Comparison of ENCODE assay signal across 11 cellular contexts in genomic region chr19:4124638-4125037, GRCh38. TPM values are rescaled to one million over a fixed set of nuclear protein-coding genes. Genes with fewer than 3 reads are reported as not detected.
DNase-seq lines count a peak whose midpoint lies in the region; ATAC-seq, FAIRE-seq and TF ChIP-seq lines count a peak whose summit lies in the region.
"Had no signal": no experiment of that assay in that cellular context is flagged by ENCODE, and none has a peak within 500 bp of the region (broad histone marks: within the 10 kb centered on the region; RNA-seq: fewer than 3 reads in every experiment).

No MANE protein-coding gene starts in this region.

- H3K79me2 ChIP-seq in H9 (ENCODE audit: insufficient read depth, low read length) (peaks cover 10% of the 10 kb centered on the region; the same call in 1 of the 2 replicates), fibroblast of lung (ENCODE audit: control insufficient read depth, insufficient read depth, low read length) (peaks cover 29% of the 10 kb centered on the region)

- ATAC-seq in RWPE2 (ENCODE audit: low read depth): no peak
- ATAC-seq in gastrocnemius medialis: no peak
- no peak for ATAC-seq in GM21526 (IDR thresholded peaks at IDR 0.05; ENCODE audit: low FRiP score, unreplicated experiment)
- no peak for ATAC-seq in GM18907 (IDR thresholded peaks at IDR 0.05; ENCODE audit: unreplicated experiment)

- DNase-seq in H9: no peak
- DNase-seq in RWPE2 (ENCODE audit: low spot score): no peak
- DNase-seq in fibroblast of lung (ENCODE audit: low read depth in 2 of 2): peak in 1 of 2 donors; percentile 2
- no peak for DNase-seq in gastrocnemius medialis
- DNase-seq in stimulated activated CD4-positive, alpha-beta T cell treated with anti-CD3 and anti-CD28 coated beads, Interleukin-4, amount 100 ng/mL, for 24 hours: no peak
- DNase-seq in H54 (ENCODE audit: insufficient read length, low spot score): no peak

- FAIRE-seq in H54 (lab: Jason Lieb, UNC): no peak

- H3T11ph ChIP-seq in H9 (ENCODE audit: low read length): no peak overlapping the region

- in situ Hi-C loops in gastrocnemius medialis (cut with MboI; ENCODE audit: low sequenced_read_pairs in 4 of 4): loop anchor here in 1 of 4 donors (25.0 kb wide), 1 partner anchor 112 kb away; the partner anchor contains the start of gene PIAS4

- H3K79me1 ChIP-seq in H9 (ENCODE audit: insufficient read depth, low read depth, low read length, poor library complexity, severe bottlenecking): peaks cover 7% of the 10 kb centered on the region

- H2BK12ac ChIP-seq in H9 (ENCODE audit: insufficient read length, low read depth, low read length): no peak overlapping the region

- no peaks in the 10 kb centered on the region; a peak in 2 of 5 replicates for H3K9me3 Mint-ChIP-seq in H9

- H3K9ac ChIP-seq in H9 (ENCODE audit: extremely low read depth, insufficient read length, low read length): no peak overlapping the region
- H3K9ac ChIP-seq in fibroblast of lung (ENCODE audit: insufficient read depth, low read length): no peak overlapping the region

- H2BK120ac ChIP-seq in H9 (ENCODE audit: low read depth, low read length, poor library complexity, severe bottlenecking): no peak overlapping the region

- no peak overlapping the region for H4K8ac ChIP-seq in H9 (replicated peaks; ENCODE audit: insufficient read length, low read depth, low read length)

- H3K18ac ChIP-seq in H9 (ENCODE audit: insufficient read length, low read depth, low read length): no peak overlapping the region

- H4K5ac ChIP-seq in H9 (ENCODE audit: insufficient read length, low read depth, low read length): no peak overlapping the region

- no peak overlapping the region for H3K23ac ChIP-seq in H9 (ENCODE audit: insufficient read length, low read depth, low read length)

- no peak overlapping the region for H3K56ac ChIP-seq in H9 (ENCODE audit: insufficient read length, low read depth, low read length)

- peaks cover 3% of the 10 kb centered on the region; the same call in 1 of the 2 replicates for H3K27me3 Mint-ChIP-seq in H9 (ENCODE audit: low read depth)

- TF ChIP-seq POLR2A in gastrocnemius medialis (IDR thresholded peaks at IDR 0.05) (no peak), H54 (IDR thresholded peaks at IDR 0.05; ENCODE audit: low read depth, low read length) (no peak)

- H3K27me3 ChIP-seq in H9 (ENCODE audit: insufficient read depth, low read length) (no peaks in the 10 kb centered on the region), RWPE2 (ENCODE audit: insufficient read depth, poor library complexity, severe bottlenecking) (no peaks in the 10 kb centered on the region), fibroblast of lung (ENCODE audit: control insufficient read depth, insufficient read depth, low read length) (no peaks in the 10 kb centered on the region), gastrocnemius medialis (no peaks in the 10 kb centered on the region)

- H3K36me3 ChIP-seq in RWPE2 (ENCODE audit: low read depth) (peaks cover 4% of the 10 kb centered on the region; the same call in 1 of the 2 replicates), fibroblast of lung (ENCODE audit: control insufficient read depth, insufficient read depth, low read length) (peaks cover 2% of the 10 kb centered on the region), gastrocnemius medialis (no peaks in the 10 kb centered on the region)

- intact Hi-C loops in gastrocnemius medialis (cut with DNase I; ENCODE audit: low total_unique reads): loop anchor here (1.0 to 5.0 kb wide), 5 partner anchors 58 to 140 kb away; partner anchors contain the start of genes ANKRD24, EEF2, PIAS4 and SIRT6

- no peak overlapping the region for H2BK15ac ChIP-seq in H9 (ENCODE audit: low read depth, low read length)

- peaks cover 12 to 14% of the 10 kb centered on the region in 2 experiments for H3K4me1 Mint-ChIP-seq in H9

- H2AFZ ChIP-seq in H9 (ENCODE audit: low read length) (no peak overlapping the region), fibroblast of lung (ENCODE audit: low read length) (peak overlapping the region; percentile 39)

- H2BK5ac ChIP-seq in H9 (ENCODE audit: insufficient read length, low read length): no peak overlapping the region

- H4K20me1 ChIP-seq in H9 (ENCODE audit: control insufficient read depth, insufficient read depth, insufficient read length) (no peaks in the 10 kb centered on the region), fibroblast of lung (ENCODE audit: control insufficient read depth, extremely low read depth, insufficient read depth, low read length) (no peaks in the 10 kb centered on the region)

- peak overlapping the region in 1 of 3 experiments; percentile 28; a peak in 1 of 7 replicates for H3K27ac Mint-ChIP-seq in H9

- H3K4me2 ChIP-seq in H9 (ENCODE audit: insufficient read depth, insufficient read length, low read length) (peak overlapping the region; percentile 54), fibroblast of lung (ENCODE audit: extremely low read depth, insufficient read depth, low read length) (peak overlapping the region; percentile 95)

- H3K4me1 ChIP-seq in H9 (ENCODE audit: insufficient read depth, low read length) (peaks cover 2% of the 10 kb centered on the region; the same call in 1 of the 2 replicates), RWPE2 (ENCODE audit: insufficient read depth, poor library complexity, severe bottlenecking) (no peaks in the 10 kb centered on the region), fibroblast of lung (ENCODE audit: control insufficient read depth, extremely low read depth, insufficient read depth, low read length) (peaks cover 6% of the 10 kb centered on the region), gastrocnemius medialis (peaks cover 8 to 17% of the 10 kb centered on the region in 2 donors)

- peak overlapping the region; percentile 68 for H3K4me3 ChIP-seq in RWPE2 (ENCODE audit: severe bottlenecking)
- H3K4me3 ChIP-seq in fibroblast of lung (replicated peaks in 1 of 4; ENCODE audit: control extremely low read depth in 1 of 4, insufficient read depth in 1 of 4, low read depth in 3 of 4, low read length in 4 of 4): peak overlapping the region in 2 of 4 experiments; percentile 69 to 79
- peak overlapping the region; percentile 78 to 98 (median 90) for H3K4me3 ChIP-seq in gastrocnemius medialis

- peaks cover 11% of the 10 kb centered on the region for H3K23me2 ChIP-seq in H9 (ENCODE audit: insufficient read length, low read depth, low read length, poor library complexity, severe bottlenecking)

- H3K9me3 ChIP-seq in H9 (ENCODE audit: control insufficient read depth, low read depth, low read length) (no peaks in the 10 kb centered on the region), RWPE2 (ENCODE audit: severe bottlenecking) (no peaks in the 10 kb centered on the region), fibroblast of lung (ENCODE audit: control insufficient read depth, insufficient read depth, low read depth, low read length) (no peaks in the 10 kb centered on the region), gastrocnemius medialis (no peaks in the 10 kb centered on the region)

- H3K27ac ChIP-seq in H9 (ENCODE audit: insufficient read length, low read depth, low read length) (no peak overlapping the region), RWPE2 (ENCODE audit: poor library complexity, severe bottlenecking) (peak overlapping the region; percentile 62), fibroblast of lung (ENCODE audit: insufficient read depth, low read length) (no peak overlapping the region), gastrocnemius medialis (peak overlapping the region; percentile 77 to 86 (median 82))

- H2AK5ac ChIP-seq in H9 (ENCODE audit: insufficient read length, low read length): no peak overlapping the region

- H4K91ac ChIP-seq in H9 (ENCODE audit: insufficient read length, low read depth, low read length): no peak overlapping the region

- H3K4ac ChIP-seq in H9 (ENCODE audit: low read depth, low read length): no peak overlapping the region

- peak overlapping the region; percentile 68 to 79 for H3K4me3 Mint-ChIP-seq in H9

- no peak overlapping the region for H2BK20ac ChIP-seq in H9 (ENCODE audit: low read depth, low read length, poor library complexity, severe bottlenecking)

- no CpG with 5 or more reads among the region's 8 CpGs for WGBS in H9 (ENCODE audit: extremely low coverage, insufficient read length, low lambda C conversion rate)

- TF ChIP-seq CTCF in H9 (conservative IDR thresholded peaks at IDR 0.05) (no peak), RWPE2 (IDR thresholded peaks at IDR 0.05; ENCODE audit: poor library complexity, severe bottlenecking) (no peak), fibroblast of lung (conservative IDR thresholded peaks at IDR 0.05 in 1 of 2, IDR thresholded peaks at IDR 0.05 in 1 of 2; ENCODE audit: low read depth in 1 of 2, low read length in 2 of 2) (no peak), gastrocnemius medialis (IDR thresholded peaks at IDR 0.05 in 4 of 5, conservative IDR thresholded peaks at IDR 0.05 in 1 of 5) (no peak)

- H3K14ac ChIP-seq in H9 (ENCODE audit: insufficient read depth, low read length): no peak overlapping the region

- peaks cover 2 to 10% (median 8%) of the 10 kb centered on the region in 3 experiments; a peak in 5 of 7 replicates for H3K36me3 Mint-ChIP-seq in H9 (ENCODE audit: insufficient read depth in 1 of 3, low read depth in 3 of 3)

RNA-seq across cellular contexts. Expression of gene MAP2K2, which starts 0.7 kb away (rescaled TPM):
- total RNA-seq in H9 (2021): 167 and 169 TPM in 2 replicates
- 159 and 177 TPM in 2 replicates for total RNA-seq in fibroblast of lung
- 61.6 and 100 TPM in 2 replicates for polyA plus RNA-seq in fibroblast of lung
- polyA plus RNA-seq in fibroblast of lung (2012): 140 and 227 TPM in 2 replicates
- polyA minus RNA-seq in fibroblast of lung (ENCODE audit: low replicate concordance): 149 and 158 TPM in 2 replicates
- total RNA-seq in gastrocnemius medialis: 100 to 1,000 TPM; 101 to 207 (median 138) TPM

RNA-seq across cellular contexts. Expression of gene CREB3L3, which starts 28.8 kb away (rescaled TPM):
- total RNA-seq in H9 (2021): 0.15 TPM in 1 of 2 replicates, not detected in the other
- total RNA-seq in fibroblast of lung: 0.17 TPM in 1 of 2 replicates, not detected in the other
- polyA plus RNA-seq in fibroblast of lung: not detected in 2 replicates
- polyA plus RNA-seq in fibroblast of lung (2012): not detected in 2 replicates
- not detected in 2 replicates for polyA minus RNA-seq in fibroblast of lung (ENCODE audit: low replicate concordance)
- total RNA-seq in gastrocnemius medialis: 1 to 10 TPM in 1 of 4 donors, under 1 TPM in 1, not detected in 2; 0.10 to 1.0 TPM
- total RNA-seq: glomerular endothelial cell, RPMI7951, subcutaneous adipose tissue had no signal

RNA-seq across cellular contexts. Expression of gene SIRT6, which starts 57.7 kb away (rescaled TPM):
- 24.9 and 27.0 TPM in 2 replicates for total RNA-seq in H9 (2021)
- 9.2 and 10.0 TPM in 2 replicates for total RNA-seq in fibroblast of lung
- polyA plus RNA-seq in fibroblast of lung: 8.8 and 11.0 TPM in 2 replicates
- polyA plus RNA-seq in fibroblast of lung (2012): 12.0 and 18.6 TPM in 2 replicates
- 4.7 and 7.3 TPM in 2 replicates for polyA minus RNA-seq in fibroblast of lung (ENCODE audit: low replicate concordance)
- 10 to 100 TPM; 11.7 to 25.7 (median 13.7) TPM for total RNA-seq in gastrocnemius medialis

RNA-seq across cellular contexts. Expression of gene ANKRD24, which starts 57.9 kb away (rescaled TPM):
- 2.4 and 2.8 TPM in 2 replicates for total RNA-seq in H9 (2021)
- total RNA-seq in fibroblast of lung: 2.3 and 2.6 TPM in 2 replicates
- polyA plus RNA-seq in fibroblast of lung: 0.09 and 0.14 TPM in 2 replicates
- 0.17 and 0.26 TPM in 2 replicates for polyA plus RNA-seq in fibroblast of lung (2012)
- polyA minus RNA-seq in fibroblast of lung (ENCODE audit: low replicate concordance): 3.6 TPM in 1 of 2 replicates, not detected in the other
- total RNA-seq in gastrocnemius medialis: 1 to 10 TPM in 1 of 4 donors, under 1 TPM in 3; 0.13 to 3.0 (median 0.45) TPM

RNA-seq across cellular contexts. Expression of gene ZBTB7A, which starts 57.9 kb away (rescaled TPM):
- total RNA-seq in H9 (2021) (22.8 and 24.9 TPM in 2 replicates), fibroblast of lung (11.8 and 17.7 TPM in 2 replicates), gastrocnemius medialis (100 to 1,000 TPM in 2 of 4 donors, 10 to 100 TPM in 2; 50.0 to 104 (median 91.9) TPM)
- polyA plus RNA-seq in fibroblast of lung: 4.7 and 4.9 TPM in 2 replicates
- polyA plus RNA-seq in fibroblast of lung (2012): 19.0 and 19.4 TPM in 2 replicates
- 8.2 and 10.5 TPM in 2 replicates for polyA minus RNA-seq in fibroblast of lung (ENCODE audit: low replicate concordance)

Comparison
In these comparisons a context has a peak if more than half of its experiments do, and no peak if none do; other contexts are left out.
1. H3K27ac ChIP-seq: peak in RWPE2 (single experiment) and gastrocnemius medialis (4 of 4); none in H9 (single experiment) and fibroblast of lung (single experiment).